Comparison of ENCODE assay signal across 7 cellular contexts in the genomic region with DNA sequence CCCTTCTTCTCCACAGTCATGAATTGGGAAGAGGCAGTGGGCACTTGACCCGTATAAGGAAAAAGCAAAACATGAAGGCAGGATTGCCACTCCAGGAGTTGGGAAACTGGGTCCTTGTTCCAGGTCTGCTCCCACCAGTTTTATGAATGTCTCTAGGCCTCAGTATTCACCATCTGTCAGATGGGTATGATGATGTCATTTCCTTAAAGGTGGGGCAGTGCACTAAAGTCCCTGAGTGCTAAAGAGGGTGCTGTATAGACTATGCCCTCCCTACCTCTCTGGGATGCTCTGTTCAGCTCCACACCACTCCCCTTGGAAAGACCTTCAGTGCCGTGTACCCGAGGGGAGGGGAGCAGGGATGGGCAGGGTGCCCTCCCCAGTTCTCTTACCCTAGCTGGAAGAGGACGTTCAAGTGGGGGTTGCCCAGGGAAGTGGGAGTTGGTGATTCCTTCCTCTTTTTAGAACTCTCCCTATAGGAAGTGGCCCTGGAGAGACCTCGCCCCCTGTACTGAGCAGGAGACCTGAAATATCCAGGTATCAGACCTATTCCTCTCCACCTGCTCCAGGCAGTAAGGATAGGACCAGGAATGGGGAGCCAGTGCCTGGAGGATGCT. TPM values are rescaled to one million over a fixed set of nuclear protein-coding genes. Genes with fewer than 3 reads are reported as not detected.
DNase-seq lines count a peak whose midpoint lies in the region; ATAC-seq and TF ChIP-seq lines count a peak whose summit lies in the region.

No MANE protein-coding gene starts in this region.

- peak overlapping the region; percentile 91 for H3K27ac Mint-ChIP-seq in activated CD8-positive, alpha-beta T cell treated with anti-CD3 and anti-CD28 coated beads for 36 hours

- peaks cover 28% of the 10 kb centered on the region for H3K36me3 Mint-ChIP-seq in activated CD8-positive, alpha-beta T cell treated with anti-CD3 and anti-CD28 coated beads for 36 hours (ENCODE audit: low read depth)

- intact Hi-C loops in activated CD8-positive, alpha-beta T cell treated with anti-CD3 and anti-CD28 coated beads for 36 hours (cut with micrococcal nuclease): loop anchor here (1.0 to 5.0 kb wide), 3 partner anchors 27 to 280 kb away; partner anchors contain the start of genes LASP1NB and PLXDC1

- no peak for DNase-seq in activated CD8-positive, alpha-beta T cell treated with anti-CD3 and anti-CD28 coated beads for 36 hours
- DNase-seq in stimulated activated naive CD4-positive, alpha-beta T cell (lab: John Stamatoyannopoulos, UW): no peak
- DNase-seq in NCI-H146 (lab: John Stamatoyannopoulos, UW) (no peak), cerebellar cortex (ENCODE audit: low spot score) (no peak)

- no peak for TF ChIP-seq CTCF in activated CD8-positive, alpha-beta T cell treated with anti-CD3 and anti-CD28 coated beads for 36 hours (IDR thresholded peaks at IDR 0.05)

- peak overlapping the region; percentile 82 for H3K9ac ChIP-seq in HUES6 (ENCODE audit: low read length)
- H3K9ac ChIP-seq in iPS-18a (ENCODE audit: low read length): peak overlapping the region; percentile 61
- H3K9ac ChIP-seq in stomach smooth muscle (ENCODE audit: low read length in 2 of 2): peak overlapping the region; percentile 54 to 69

- no peaks in the 10 kb centered on the region for H3K9me3 Mint-ChIP-seq in activated CD8-positive, alpha-beta T cell treated with anti-CD3 and anti-CD28 coated beads for 36 hours

- CTCF ChIA-PET in activated CD8-positive, alpha-beta T cell treated with anti-CD3 and anti-CD28 coated beads for 36 hours (lab: Charles Lee): interaction anchor here (0.6 to 3.8 kb wide), 9 partner anchors 9 to 1324 kb away, joined by 3 to 25 read pairs (median 9); partner anchors contain the start of gene LASP1NB

- peaks cover 51% of the 10 kb centered on the region for H3K4me1 ChIP-seq in HUES6 (ENCODE audit: control insufficient read depth, insufficient read depth, low read length)
- H3K4me1 ChIP-seq in iPS-18a (ENCODE audit: control insufficient read depth, low read depth, low read length): peaks cover 26% of the 10 kb centered on the region
- H3K4me1 ChIP-seq in stomach smooth muscle (ENCODE audit: control insufficient read depth, insufficient read depth, low read length): peaks cover 64% of the 10 kb centered on the region

- no peak for ATAC-seq in activated CD8-positive, alpha-beta T cell treated with anti-CD3 and anti-CD28 coated beads for 36 hours

- no peaks in the 10 kb centered on the region for H3K9me3 ChIP-seq in HUES6 (ENCODE audit: control insufficient read depth, insufficient read depth, low read depth, low read length)
- no peaks in the 10 kb centered on the region for H3K9me3 ChIP-seq in iPS-18a (ENCODE audit: control insufficient read depth, low read depth, low read length)
- H3K9me3 ChIP-seq in stomach smooth muscle (ENCODE audit: control insufficient read depth in 2 of 2, low read length in 2 of 2): no peaks in the 10 kb centered on the region

- H3K4me3 ChIP-seq in HUES6 (ENCODE audit: low read depth, low read length) (peak overlapping the region; percentile 98), iPS-18a (ENCODE audit: low read length) (peak overlapping the region; percentile 74), stomach smooth muscle (ENCODE audit: low read length in 2 of 2) (peak overlapping the region; percentile 93 to 98)

- H3K4me1 Mint-ChIP-seq in activated CD8-positive, alpha-beta T cell treated with anti-CD3 and anti-CD28 coated beads for 36 hours (ENCODE audit: low read depth): peaks cover 69% of the 10 kb centered on the region

- peaks cover 1% of the 10 kb centered on the region for H3K27me3 Mint-ChIP-seq in activated CD8-positive, alpha-beta T cell treated with anti-CD3 and anti-CD28 coated beads for 36 hours

- H3K4me3 Mint-ChIP-seq in activated CD8-positive, alpha-beta T cell treated with anti-CD3 and anti-CD28 coated beads for 36 hours: peak overlapping the region; percentile 90

- POLR2A ChIA-PET in activated CD8-positive, alpha-beta T cell treated with anti-CD3 and anti-CD28 coated beads for 36 hours (lab: Charles Lee): interaction anchor here (0.6 to 9.9 kb wide), 13 partner anchors 11 to 1391 kb away, joined by 3 to 106 read pairs (median 5); partner anchors contain the start of genes CWC25, FBXO47, LASP1NB and RPL23

- H3K27me3 ChIP-seq in HUES6 (ENCODE audit: control insufficient read depth, insufficient read depth, low read length): no peaks in the 10 kb centered on the region
- H3K27me3 ChIP-seq in iPS-18a (ENCODE audit: control insufficient read depth, insufficient read depth, low read length): peaks cover 8% of the 10 kb centered on the region
- no peaks in the 10 kb centered on the region for H3K27me3 ChIP-seq in stomach smooth muscle (ENCODE audit: control insufficient read depth in 1 of 2, insufficient read depth in 2 of 2, low read length in 2 of 2)

- H3K36me3 ChIP-seq in HUES6 (ENCODE audit: control insufficient read depth, insufficient read depth, low read length) (peaks cover 5% of the 10 kb centered on the region), iPS-18a (ENCODE audit: control insufficient read depth, low read depth, low read length) (no peaks in the 10 kb centered on the region), stomach smooth muscle (ENCODE audit: control insufficient read depth in 2 of 2, insufficient read depth in 2 of 2, low read length in 2 of 2) (peaks cover 0 to 2% of the 10 kb centered on the region in 2 donors)

- no peak overlapping the region for H3K27ac ChIP-seq in HUES6 (ENCODE audit: low read depth, low read length)
- H3K27ac ChIP-seq in iPS-18a (ENCODE audit: low read length): no peak overlapping the region
- H3K27ac ChIP-seq in stomach smooth muscle (ENCODE audit: low read length): peak overlapping the region; percentile 41

RNA-seq across cellular contexts. Expression of gene LASP1, which starts 2.2 kb away (rescaled TPM):
- total RNA-seq in activated CD8-positive, alpha-beta T cell treated with anti-CD3 and anti-CD28 coated beads for 36 hours: 100 to 1,000 TPM; 135 to 139 TPM

RNA-seq across cellular contexts. Expression of gene RPL23, which starts 18.6 kb away (rescaled TPM):
- 1,000 to 10,000 TPM; 1,908 to 1,957 TPM for total RNA-seq in activated CD8-positive, alpha-beta T cell treated with anti-CD3 and anti-CD28 coated beads for 36 hours

RNA-seq across cellular contexts. Expression of gene CWC25, which starts 47.0 kb away (rescaled TPM):
- total RNA-seq in activated CD8-positive, alpha-beta T cell treated with anti-CD3 and anti-CD28 coated beads for 36 hours: 10 to 100 TPM; 19.7 to 20.1 TPM
